Comparison of ENCODE assay signal across 20 cellular contexts in genomic region chr15:78104566-78105500, GRCh38. TPM values are rescaled to one million over a fixed set of nuclear protein-coding genes. Genes with fewer than 3 reads are reported as not detected.
DNase-seq lines count a peak whose midpoint lies in the region; ATAC-seq and TF ChIP-seq lines count a peak whose summit lies in the region.
"Had no signal": no experiment of that assay in that cellular context is flagged by ENCODE, and none has a peak within 500 bp of the region (broad histone marks: within the 10 kb centered on the region; RNA-seq: fewer than 3 reads in every experiment).

No MANE protein-coding gene starts in this region.

- H3K4ac ChIP-seq in H9 (ENCODE audit: low read depth, low read length) = no peak overlapping the region

- H3K4me1 Mint-ChIP-seq in CD4-positive, alpha-beta T cell (ENCODE audit: low read depth) = peaks cover 47% of the 10 kb centered on the region
- H3K4me1 Mint-ChIP-seq in H9 = peaks cover 0 to 5% of the 10 kb centered on the region in 2 experiments; a peak in 2 of 4 replicates
- H3K4me1 Mint-ChIP-seq in natural killer cell = peaks cover 46 to 48% of the 10 kb centered on the region in 2 donors

- no peak overlapping the region for H4K8ac ChIP-seq in H9 (replicated peaks; ENCODE audit: insufficient read length, low read depth, low read length)

- no peak overlapping the region for H2BK12ac ChIP-seq in H9 (ENCODE audit: insufficient read length, low read depth, low read length)

- H3K27me3 ChIP-seq in CD4-positive, alpha-beta T cell (ENCODE audit: control insufficient read depth, insufficient read depth, low read length) = no peaks in the 10 kb centered on the region
- H3K27me3 ChIP-seq in H9 (ENCODE audit: insufficient read depth, low read length) = no peaks in the 10 kb centered on the region
- H3K27me3 ChIP-seq: testis had no signal

- H3T11ph ChIP-seq in H9 (ENCODE audit: low read length) = no peak overlapping the region

- no peaks in the 10 kb centered on the region for H3K23me2 ChIP-seq in H9 (ENCODE audit: insufficient read length, low read depth, low read length, poor library complexity, severe bottlenecking)

- H4K20me1 ChIP-seq in H9 (ENCODE audit: control insufficient read depth, insufficient read depth, insufficient read length) = no peaks in the 10 kb centered on the region

- POLR2A ChIA-PET in CD4-positive, alpha-beta T cell (lab: Charles Lee) = interaction anchor here (0.6 to 1.1 kb wide), 4 partner anchors 24 to 138 kb away, joined by 3 to 4 read pairs (median 3); partner anchors contain the start of gene TBC1D2B

- H3K9ac ChIP-seq in H9 (ENCODE audit: extremely low read depth, insufficient read length, low read length) = no peak overlapping the region
- H3K9ac ChIP-seq: GM23248 had no signal

- no peaks in the 10 kb centered on the region for H3K79me1 ChIP-seq in H9 (ENCODE audit: insufficient read depth, low read depth, low read length, poor library complexity, severe bottlenecking)

- no peak overlapping the region for H3K4me2 ChIP-seq in H9 (ENCODE audit: insufficient read depth, insufficient read length, low read length)

- H3K14ac ChIP-seq in H9 (ENCODE audit: insufficient read depth, low read length) = no peak overlapping the region

- TF ChIP-seq CTCF in CD4-positive, alpha-beta T cell (IDR thresholded peaks at IDR 0.05) = no peak
- TF ChIP-seq CTCF in H9 (conservative IDR thresholded peaks at IDR 0.05) (no peak), natural killer cell (IDR thresholded peaks at IDR 0.05) (no peak)

- H3K4me1 ChIP-seq in H9 (ENCODE audit: insufficient read depth, low read length) = no peaks in the 10 kb centered on the region
- H3K4me1 ChIP-seq: testis had no signal

- peak overlapping the region; percentile 84 for H3K27ac Mint-ChIP-seq in CD4-positive, alpha-beta T cell
- peak overlapping the region in 2 of 3 experiments; percentile 27 to 29; a peak in 3 of 7 replicates for H3K27ac Mint-ChIP-seq in H9
- H3K27ac Mint-ChIP-seq in activated naive CD4-positive, alpha-beta T cell treated with anti-CD3 and anti-CD28 coated beads, Interleukin-2, amount 50 U/mL, for 72 hours = peak overlapping the region; percentile 80 to 87
- H3K27ac Mint-ChIP-seq in natural killer cell = peak overlapping the region in 1 of 2 donors; percentile 69
- H3K27ac Mint-ChIP-seq: memory B cell had no signal

- H3K18ac ChIP-seq in H9 (ENCODE audit: insufficient read length, low read depth, low read length) = no peak overlapping the region

- H2BK20ac ChIP-seq in H9 (ENCODE audit: low read depth, low read length, poor library complexity, severe bottlenecking) = no peak overlapping the region

- no peaks in the 10 kb centered on the region for H3K9me3 ChIP-seq in CD4-positive, alpha-beta T cell (ENCODE audit: control insufficient read depth, low read length)
- H3K9me3 ChIP-seq in H9 (ENCODE audit: control insufficient read depth, low read depth, low read length) = no peaks in the 10 kb centered on the region
- H3K9me3 ChIP-seq: testis had no signal

- no peak overlapping the region for H2AFZ ChIP-seq in H9 (ENCODE audit: low read length)
- H2AFZ ChIP-seq: GM23248 had no signal

- no peaks in the 10 kb centered on the region for H3K9me3 Mint-ChIP-seq in CD4-positive, alpha-beta T cell
- H3K9me3 Mint-ChIP-seq in H9 (no peaks in the 10 kb centered on the region), natural killer cell (no peaks in the 10 kb centered on the region)
- H3K9me3 Mint-ChIP-seq in activated naive CD4-positive, alpha-beta T cell treated with anti-CD3 and anti-CD28 coated beads, Interleukin-2, amount 50 U/mL, for 72 hours = no peaks in the 10 kb centered on the region
- H3K9me3 Mint-ChIP-seq: memory B cell had no signal

- WGBS in H9 (ENCODE audit: extremely low coverage, insufficient read length, low lambda C conversion rate) = no CpG with 5 or more reads among the region's 13 CpGs

- H3K27ac ChIP-seq in CD4-positive, alpha-beta T cell (ENCODE audit: low read depth, low read length) = no peak overlapping the region
- H3K27ac ChIP-seq in H9 (ENCODE audit: insufficient read length, low read depth, low read length) = no peak overlapping the region
- H3K27ac ChIP-seq: GM23248, testis, WERI-Rb-1 had no signal

- no peak overlapping the region for H3K56ac ChIP-seq in H9 (ENCODE audit: insufficient read length, low read depth, low read length)

- H3K36me3 Mint-ChIP-seq in CD4-positive, alpha-beta T cell (ENCODE audit: low read depth) = no peaks in the 10 kb centered on the region
- H3K36me3 Mint-ChIP-seq in H9 (ENCODE audit: insufficient read depth in 1 of 3, low read depth in 3 of 3) = peaks cover 4 to 14% (median 7%) of the 10 kb centered on the region in 3 experiments; a peak in 5 of 7 replicates
- no peaks in the 10 kb centered on the region for H3K36me3 Mint-ChIP-seq in activated naive CD4-positive, alpha-beta T cell treated with anti-CD3 and anti-CD28 coated beads, Interleukin-2, amount 50 U/mL, for 72 hours
- no peaks in the 10 kb centered on the region for H3K36me3 Mint-ChIP-seq in natural killer cell
- H3K36me3 Mint-ChIP-seq: memory B cell had no signal

- no peak overlapping the region for H2BK120ac ChIP-seq in H9 (ENCODE audit: low read depth, low read length, poor library complexity, severe bottlenecking)

- peak in 1 of 10 experiments; percentile 21 for DNase-seq in CD4-positive, alpha-beta T cell
- DNase-seq in H9 = no peak
- peak in 1 of 2 donors; percentile 53 for DNase-seq in activated naive CD4-positive, alpha-beta T cell treated with anti-CD3 and anti-CD28 coated beads, Interleukin-2, amount 50 U/mL, for 72 hours (ENCODE audit: low spot score in 2 of 2)
- no peak for DNase-seq in natural killer cell
- no peak for DNase-seq in activated gamma-delta T cell treated with Interleukin-2 at 50 U/mL for 16 hours
- DNase-seq in NCI-H1436 (lab: John Stamatoyannopoulos, UW) = no peak
- no peak for DNase-seq in C1 segment of cervical spinal cord (lab: John Stamatoyannopoulos, UW)
- DNase-seq: activated CD8-positive, alpha-beta memory T cell treated with anti-CD3 and anti-CD28 coated beads, Interleukin-2, amount 50 U/mL, for 4 hours; GM23248; NCI-H187 treated with DMSO at 0.1 percent for 48 hours; NCI-H510A treated with DMSO at 0.1 percent for 48 hours; nucleus accumbens; testis; WERI-Rb-1 had no signal

- H3K27me3 Mint-ChIP-seq in CD4-positive, alpha-beta T cell = no peaks in the 10 kb centered on the region
- H3K27me3 Mint-ChIP-seq in H9 (ENCODE audit: low read depth) (peaks cover 3% of the 10 kb centered on the region; the same call in 1 of the 2 replicates), natural killer cell (ENCODE audit: low read depth in 2 of 2) (no peaks in the 10 kb centered on the region)
- H3K27me3 Mint-ChIP-seq: memory B cell had no signal

- H4K5ac ChIP-seq in H9 (ENCODE audit: insufficient read length, low read depth, low read length) = no peak overlapping the region

- CTCF ChIA-PET in CD4-positive, alpha-beta T cell (lab: Charles Lee) = interaction anchor here (0.9 to 2.2 kb wide), 2 partner anchors 9 to 105 kb away, joined by 4 to 6 read pairs; no protein-coding TSS in a partner anchor

- no peak for ATAC-seq in CD4-positive, alpha-beta T cell (ENCODE audit: poor library complexity)
- no peak for ATAC-seq in activated naive CD4-positive, alpha-beta T cell treated with anti-CD3 and anti-CD28 coated beads, Interleukin-2, amount 50 U/mL, for 72 hours
- ATAC-seq in natural killer cell = no peak
- no peak for ATAC-seq in GM21360 (IDR thresholded peaks at IDR 0.05; ENCODE audit: unreplicated experiment)
- ATAC-seq: esophagus mucosa, right cardiac atrium had no signal

- no peak overlapping the region for H2BK5ac ChIP-seq in H9 (ENCODE audit: insufficient read length, low read length)

- no peak overlapping the region for H2AK5ac ChIP-seq in H9 (ENCODE audit: insufficient read length, low read length)

- intact Hi-C loops in CD4-positive, alpha-beta T cell (cut with DNase I, micrococcal nuclease) = loop anchor here in 1 of 2 experiments (2.0 kb wide), 1 partner anchor 70 kb away; no protein-coding TSS in a partner anchor
- intact Hi-C loops in natural killer cell (cut with micrococcal nuclease) = loop anchor here (5.0 kb wide), 1 partner anchor 38 kb away; no protein-coding TSS in a partner anchor

- H3K79me2 ChIP-seq in H9 (ENCODE audit: insufficient read depth, low read length) = no peaks in the 10 kb centered on the region

- no peak overlapping the region for H4K91ac ChIP-seq in H9 (ENCODE audit: insufficient read length, low read depth, low read length)

- H2BK15ac ChIP-seq in H9 (ENCODE audit: low read depth, low read length) = no peak overlapping the region

- no peak overlapping the region for H3K23ac ChIP-seq in H9 (ENCODE audit: insufficient read length, low read depth, low read length)

- no peak overlapping the region for H3K4me3 Mint-ChIP-seq in CD4-positive, alpha-beta T cell
- H3K4me3 Mint-ChIP-seq in H9 (no peak overlapping the region; a peak in 1 of 5 replicates), natural killer cell (peak overlapping the region; percentile 70)
- H3K4me3 Mint-ChIP-seq: memory B cell had no signal

RNA-seq across cellular contexts. Expression of gene SH2D7, which starts 12.5 kb away (rescaled TPM):
- total RNA-seq in CD4-positive, alpha-beta T cell = not detected
- total RNA-seq in H9 (2021) = not detected in 2 replicates
- not detected for total RNA-seq in activated naive CD4-positive, alpha-beta T cell treated with anti-CD3 and anti-CD28 coated beads, Interleukin-2, amount 50 U/mL, for 72 hours
- not detected for total RNA-seq in natural killer cell
- total RNA-seq: dermis microvascular lymphatic vessel endothelial cell, esophagus mucosa, glomerular endothelial cell, GM23248, right cardiac atrium had no signal

RNA-seq across cellular contexts. Expression of gene CIB2, which starts 26.4 kb away (rescaled TPM):
- total RNA-seq in CD4-positive, alpha-beta T cell = 1 to 10 TPM in 1 of 2 experiments, under 1 TPM in 1; 0.82 to 1.7 TPM
- total RNA-seq in H9 (2021) = 37.1 and 43.2 TPM in 2 replicates
- 1 to 10 TPM; 1.4 to 1.6 TPM for total RNA-seq in activated naive CD4-positive, alpha-beta T cell treated with anti-CD3 and anti-CD28 coated beads, Interleukin-2, amount 50 U/mL, for 72 hours
- 1 to 10 TPM in 1 of 3 donors, under 1 TPM in 2; 0.25 to 1.5 (median 0.99) TPM for total RNA-seq in natural killer cell

RNA-seq across cellular contexts. Expression of gene TBC1D2B, which starts 27.3 kb away (rescaled TPM):
- total RNA-seq in CD4-positive, alpha-beta T cell = 10 to 100 TPM; 89.3 to 97.6 TPM
- total RNA-seq in H9 (2021) (16.0 and 17.6 TPM in 2 replicates), natural killer cell (10 to 100 TPM; 54.0 to 83.5 (median 56.7) TPM)
- total RNA-seq in activated naive CD4-positive, alpha-beta T cell treated with anti-CD3 and anti-CD28 coated beads, Interleukin-2, amount 50 U/mL, for 72 hours = 10 to 100 TPM; 55.9 to 82.2 TPM

RNA-seq across cellular contexts. Expression of gene IDH3A, which starts 44.3 kb away (rescaled TPM):
- total RNA-seq in CD4-positive, alpha-beta T cell = 10 to 100 TPM; 47.5 to 47.6 TPM
- 38.9 and 40.2 TPM in 2 replicates for total RNA-seq in H9 (2021)
- total RNA-seq in activated naive CD4-positive, alpha-beta T cell treated with anti-CD3 and anti-CD28 coated beads, Interleukin-2, amount 50 U/mL, for 72 hours = 100 to 1,000 TPM; 131 to 138 TPM
- 10 to 100 TPM; 43.5 to 55.1 (median 53.3) TPM for total RNA-seq in natural killer cell

Comparison
In these comparisons a context has a peak if more than half of its experiments do, and no peak if none do; other contexts are left out.
1. RNA of gene CIB2, which starts 26.4 kb away (total RNA-seq): 37.1 to 43.2 TPM in H9; 0.82 to 1.7 TPM in CD4-positive, alpha-beta T cell, 1.4 to 1.6 TPM in activated naive CD4-positive, alpha-beta T cell treated with anti-CD3 and anti-CD28 coated beads, Interleukin-2, amount 50 U/mL, for 72 hours and 0.25 to 1.5 TPM in natural killer cell; every median in the first group is over 10 times any median in the second.